ENCODE assay signal across 1 cellular context in the genomic region with DNA sequence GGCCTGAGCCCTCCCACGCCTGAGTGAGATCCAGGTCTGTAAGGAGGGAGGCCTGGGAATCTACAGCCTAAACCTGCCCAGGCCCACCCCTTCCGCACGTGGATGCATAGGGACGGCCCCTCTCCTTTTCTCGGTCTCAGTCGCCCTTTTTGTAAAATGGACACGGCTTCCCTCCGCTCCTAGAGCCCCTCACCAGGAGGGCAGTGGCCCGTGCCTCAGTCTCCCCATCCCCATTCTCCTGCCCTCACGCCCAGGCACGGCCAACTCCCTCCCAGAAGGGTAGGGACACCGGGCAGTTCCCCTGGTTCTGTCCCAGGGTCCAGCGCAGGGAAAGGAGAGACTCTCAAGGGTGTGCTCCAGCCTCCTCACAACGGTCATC.
A peak's percentile ranks its signal among the peaks of the same experiment; 100 is the strongest.
TF ChIP-seq lines count a peak whose summit lies in the region.

No MANE protein-coding gene starts in this region.

TF ChIP-seq in HepG2, 621 proteins besides CTCF, POLR2A, EP300 and RAD21 (continued from another document and continues in another):
- TF ChIP-seq, protein P1, sequence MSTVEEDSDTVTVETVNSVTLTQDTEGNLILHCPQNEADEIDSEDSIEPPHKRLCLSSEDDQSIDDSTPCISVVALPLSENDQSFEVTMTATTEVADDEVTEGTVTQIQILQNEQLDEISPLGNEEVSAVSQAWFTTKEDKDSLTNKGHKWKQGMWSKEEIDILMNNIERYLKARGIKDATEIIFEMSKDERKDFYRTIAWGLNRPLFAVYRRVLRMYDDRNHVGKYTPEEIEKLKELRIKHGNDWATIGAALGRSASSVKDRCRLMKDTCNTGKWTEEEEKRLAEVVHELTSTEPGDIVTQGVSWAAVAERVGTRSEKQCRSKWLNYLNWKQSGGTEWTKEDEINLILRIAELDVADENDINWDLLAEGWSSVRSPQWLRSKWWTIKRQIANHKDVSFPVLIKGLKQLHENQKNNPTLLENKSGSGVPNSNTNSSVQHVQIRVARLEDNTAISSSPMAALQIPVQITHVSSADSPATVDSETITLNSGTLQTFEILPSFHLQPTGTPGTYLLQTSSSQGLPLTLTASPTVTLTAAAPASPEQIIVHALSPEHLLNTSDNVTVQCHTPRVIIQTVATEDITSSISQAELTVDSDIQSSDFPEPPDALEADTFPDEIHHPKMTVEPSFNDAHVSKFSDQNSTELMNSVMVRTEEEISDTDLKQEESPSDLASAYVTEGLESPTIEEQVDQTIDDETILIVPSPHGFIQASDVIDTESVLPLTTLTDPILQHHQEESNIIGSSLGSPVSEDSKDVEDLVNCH (CRISPR knock-in tag; IDR thresholded peaks at IDR 0.05): peak; percentile 75; the same call in 1 of the 2 replicates
- TF ChIP-seq THAP11 (CRISPR knock-in tag; IDR thresholded peaks at IDR 0.05) (peak; percentile 8; the same call in 1 of the 2 replicates), TBX3 (IDR thresholded peaks at IDR 0.05; ENCODE audit: borderline replicate concordance) (no peak), BRCA1 (CRISPR knock-in tag; IDR thresholded peaks at IDR 0.05) (0 out of 2 replicates have a peak, but pooled peaks have one; percentile 20), JDP2 (CRISPR knock-in tag; IDR thresholded peaks at IDR 0.05; ENCODE audit: borderline replicate concordance) (no peak), SOX13 (IDR thresholded peaks at IDR 0.05) (no peak), SOX13 (CRISPR knock-in tag; conservative IDR thresholded peaks at IDR 0.05 in 1 of 2, IDR thresholded peaks at IDR 0.05 in 1 of 2) (0 out of 4 replicates have a peak, but pooled peaks of 1 of the 2 experiments have one; percentile 20), ZNF562 (CRISPR knock-in tag; IDR thresholded peaks at IDR 0.05; ENCODE audit: borderline replicate concordance) (no peak), ZNF766 (CRISPR knock-in tag; IDR thresholded peaks at IDR 0.05; ENCODE audit: borderline replicate concordance) (0 out of 2 replicates have a peak, but pooled peaks have one; percentile 76), ZNF83 (CRISPR knock-in tag; IDR thresholded peaks at IDR 0.05; ENCODE audit: borderline replicate concordance) (no peak), ZNF124 (CRISPR knock-in tag; IDR thresholded peaks at IDR 0.05) (no peak), NAIF1 (CRISPR knock-in tag; IDR thresholded peaks at IDR 0.05; ENCODE audit: borderline replicate concordance) (no peak), NR2F1 (CRISPR knock-in tag; IDR thresholded peaks at IDR 0.05) (no peak), ATF2 (CRISPR knock-in tag; IDR thresholded peaks at IDR 0.05) (0 out of 2 replicates have a peak, but pooled peaks have one; percentile 30), SRF (IDR thresholded peaks at IDR 0.05; ENCODE audit: low read depth, low read length) (no peak), REPIN1 (CRISPR knock-in tag; IDR thresholded peaks at IDR 0.05; ENCODE audit: borderline replicate concordance, low read depth) (no peak), ZNF501 (CRISPR knock-in tag; IDR thresholded peaks at IDR 0.05) (peak; percentile 83)
- TF ChIP-seq, protein P2, sequence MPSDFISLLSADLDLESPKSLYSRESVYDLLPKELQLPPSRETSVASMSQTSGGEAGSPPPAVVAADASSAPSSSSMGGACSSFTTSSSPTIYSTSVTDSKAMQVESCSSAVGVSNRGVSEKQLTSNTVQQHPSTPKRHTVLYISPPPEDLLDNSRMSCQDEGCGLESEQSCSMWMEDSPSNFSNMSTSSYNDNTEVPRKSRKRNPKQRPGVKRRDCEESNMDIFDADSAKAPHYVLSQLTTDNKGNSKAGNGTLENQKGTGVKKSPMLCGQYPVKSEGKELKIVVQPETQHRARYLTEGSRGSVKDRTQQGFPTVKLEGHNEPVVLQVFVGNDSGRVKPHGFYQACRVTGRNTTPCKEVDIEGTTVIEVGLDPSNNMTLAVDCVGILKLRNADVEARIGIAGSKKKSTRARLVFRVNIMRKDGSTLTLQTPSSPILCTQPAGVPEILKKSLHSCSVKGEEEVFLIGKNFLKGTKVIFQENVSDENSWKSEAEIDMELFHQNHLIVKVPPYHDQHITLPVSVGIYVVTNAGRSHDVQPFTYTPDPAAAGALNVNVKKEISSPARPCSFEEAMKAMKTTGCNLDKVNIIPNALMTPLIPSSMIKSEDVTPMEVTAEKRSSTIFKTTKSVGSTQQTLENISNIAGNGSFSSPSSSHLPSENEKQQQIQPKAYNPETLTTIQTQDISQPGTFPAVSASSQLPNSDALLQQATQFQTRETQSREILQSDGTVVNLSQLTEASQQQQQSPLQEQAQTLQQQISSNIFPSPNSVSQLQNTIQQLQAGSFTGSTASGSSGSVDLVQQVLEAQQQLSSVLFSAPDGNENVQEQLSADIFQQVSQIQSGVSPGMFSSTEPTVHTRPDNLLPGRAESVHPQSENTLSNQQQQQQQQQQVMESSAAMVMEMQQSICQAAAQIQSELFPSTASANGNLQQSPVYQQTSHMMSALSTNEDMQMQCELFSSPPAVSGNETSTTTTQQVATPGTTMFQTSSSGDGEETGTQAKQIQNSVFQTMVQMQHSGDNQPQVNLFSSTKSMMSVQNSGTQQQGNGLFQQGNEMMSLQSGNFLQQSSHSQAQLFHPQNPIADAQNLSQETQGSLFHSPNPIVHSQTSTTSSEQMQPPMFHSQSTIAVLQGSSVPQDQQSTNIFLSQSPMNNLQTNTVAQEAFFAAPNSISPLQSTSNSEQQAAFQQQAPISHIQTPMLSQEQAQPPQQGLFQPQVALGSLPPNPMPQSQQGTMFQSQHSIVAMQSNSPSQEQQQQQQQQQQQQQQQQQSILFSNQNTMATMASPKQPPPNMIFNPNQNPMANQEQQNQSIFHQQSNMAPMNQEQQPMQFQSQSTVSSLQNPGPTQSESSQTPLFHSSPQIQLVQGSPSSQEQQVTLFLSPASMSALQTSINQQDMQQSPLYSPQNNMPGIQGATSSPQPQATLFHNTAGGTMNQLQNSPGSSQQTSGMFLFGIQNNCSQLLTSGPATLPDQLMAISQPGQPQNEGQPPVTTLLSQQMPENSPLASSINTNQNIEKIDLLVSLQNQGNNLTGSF (CRISPR knock-in tag; IDR thresholded peaks at IDR 0.05): peak; percentile 48; the same call in 1 of the 2 replicates
- TF ChIP-seq, protein P3, sequence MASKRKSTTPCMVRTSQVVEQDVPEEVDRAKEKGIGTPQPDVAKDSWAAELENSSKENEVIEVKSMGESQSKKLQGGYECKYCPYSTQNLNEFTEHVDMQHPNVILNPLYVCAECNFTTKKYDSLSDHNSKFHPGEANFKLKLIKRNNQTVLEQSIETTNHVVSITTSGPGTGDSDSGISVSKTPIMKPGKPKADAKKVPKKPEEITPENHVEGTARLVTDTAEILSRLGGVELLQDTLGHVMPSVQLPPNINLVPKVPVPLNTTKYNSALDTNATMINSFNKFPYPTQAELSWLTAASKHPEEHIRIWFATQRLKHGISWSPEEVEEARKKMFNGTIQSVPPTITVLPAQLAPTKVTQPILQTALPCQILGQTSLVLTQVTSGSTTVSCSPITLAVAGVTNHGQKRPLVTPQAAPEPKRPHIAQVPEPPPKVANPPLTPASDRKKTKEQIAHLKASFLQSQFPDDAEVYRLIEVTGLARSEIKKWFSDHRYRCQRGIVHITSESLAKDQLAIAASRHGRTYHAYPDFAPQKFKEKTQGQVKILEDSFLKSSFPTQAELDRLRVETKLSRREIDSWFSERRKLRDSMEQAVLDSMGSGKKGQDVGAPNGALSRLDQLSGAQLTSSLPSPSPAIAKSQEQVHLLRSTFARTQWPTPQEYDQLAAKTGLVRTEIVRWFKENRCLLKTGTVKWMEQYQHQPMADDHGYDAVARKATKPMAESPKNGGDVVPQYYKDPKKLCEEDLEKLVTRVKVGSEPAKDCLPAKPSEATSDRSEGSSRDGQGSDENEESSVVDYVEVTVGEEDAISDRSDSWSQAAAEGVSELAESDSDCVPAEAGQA (IDR thresholded peaks at IDR 0.05; ENCODE audit: low read depth): no peak
- TF ChIP-seq, protein P3 (CRISPR knock-in tag; IDR thresholded peaks at IDR 0.05; ENCODE audit: borderline replicate concordance): peak; percentile 81; the same call in 1 of the 2 replicates
- TF ChIP-seq, protein P4, sequence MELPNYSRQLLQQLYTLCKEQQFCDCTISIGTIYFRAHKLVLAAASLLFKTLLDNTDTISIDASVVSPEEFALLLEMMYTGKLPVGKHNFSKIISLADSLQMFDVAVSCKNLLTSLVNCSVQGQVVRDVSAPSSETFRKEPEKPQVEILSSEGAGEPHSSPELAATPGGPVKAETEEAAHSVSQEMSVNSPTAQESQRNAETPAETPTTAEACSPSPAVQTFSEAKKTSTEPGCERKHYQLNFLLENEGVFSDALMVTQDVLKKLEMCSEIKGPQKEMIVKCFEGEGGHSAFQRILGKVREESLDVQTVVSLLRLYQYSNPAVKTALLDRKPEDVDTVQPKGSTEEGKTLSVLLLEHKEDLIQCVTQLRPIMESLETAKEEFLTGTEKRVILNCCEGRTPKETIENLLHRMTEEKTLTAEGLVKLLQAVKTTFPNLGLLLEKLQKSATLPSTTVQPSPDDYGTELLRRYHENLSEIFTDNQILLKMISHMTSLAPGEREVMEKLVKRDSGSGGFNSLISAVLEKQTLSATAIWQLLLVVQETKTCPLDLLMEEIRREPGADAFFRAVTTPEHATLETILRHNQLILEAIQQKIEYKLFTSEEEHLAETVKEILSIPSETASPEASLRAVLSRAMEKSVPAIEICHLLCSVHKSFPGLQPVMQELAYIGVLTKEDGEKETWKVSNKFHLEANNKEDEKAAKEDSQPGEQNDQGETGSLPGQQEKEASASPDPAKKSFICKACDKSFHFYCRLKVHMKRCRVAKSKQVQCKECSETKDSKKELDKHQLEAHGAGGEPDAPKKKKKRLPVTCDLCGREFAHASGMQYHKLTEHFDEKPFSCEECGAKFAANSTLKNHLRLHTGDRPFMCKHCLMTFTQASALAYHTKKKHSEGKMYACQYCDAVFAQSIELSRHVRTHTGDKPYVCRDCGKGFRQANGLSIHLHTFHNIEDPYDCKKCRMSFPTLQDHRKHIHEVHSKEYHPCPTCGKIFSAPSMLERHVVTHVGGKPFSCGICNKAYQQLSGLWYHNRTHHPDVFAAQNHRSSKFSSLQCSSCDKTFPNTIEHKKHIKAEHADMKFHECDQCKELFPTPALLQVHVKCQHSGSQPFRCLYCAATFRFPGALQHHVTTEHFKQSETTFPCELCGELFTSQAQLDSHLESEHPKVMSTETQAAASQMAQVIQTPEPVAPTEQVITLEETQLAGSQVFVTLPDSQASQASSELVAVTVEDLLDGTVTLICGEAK (IDR thresholded peaks at IDR 0.05): no peak
- TF ChIP-seq, protein P4 (CRISPR knock-in tag; IDR thresholded peaks at IDR 0.05): no peak
- TF ChIP-seq, protein P5, sequence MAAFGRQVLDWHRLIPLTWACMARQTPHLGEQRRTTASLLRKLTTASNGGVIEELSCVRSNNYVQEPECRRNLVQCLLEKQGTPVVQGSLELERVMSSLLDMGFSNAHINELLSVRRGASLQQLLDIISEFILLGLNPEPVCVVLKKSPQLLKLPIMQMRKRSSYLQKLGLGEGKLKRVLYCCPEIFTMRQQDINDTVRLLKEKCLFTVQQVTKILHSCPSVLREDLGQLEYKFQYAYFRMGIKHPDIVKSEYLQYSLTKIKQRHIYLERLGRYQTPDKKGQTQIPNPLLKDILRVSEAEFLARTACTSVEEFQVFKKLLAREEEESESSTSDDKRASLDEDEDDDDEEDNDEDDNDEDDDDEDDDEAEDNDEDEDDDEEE (CRISPR knock-in tag; IDR thresholded peaks at IDR 0.05): no peak
